1 cellular context compared by ENCODE assay signal in genomic region chr7:116730097-116731018, GRCh38.
TF ChIP-seq lines count a peak whose summit lies in the region.

No MANE protein-coding gene starts in this region.

TF ChIP-seq in HEK293, 187 proteins besides CTCF, POLR2A, EP300 and RAD21 (continued from another document and continues in another):
- TF ChIP-seq, protein P1, sequence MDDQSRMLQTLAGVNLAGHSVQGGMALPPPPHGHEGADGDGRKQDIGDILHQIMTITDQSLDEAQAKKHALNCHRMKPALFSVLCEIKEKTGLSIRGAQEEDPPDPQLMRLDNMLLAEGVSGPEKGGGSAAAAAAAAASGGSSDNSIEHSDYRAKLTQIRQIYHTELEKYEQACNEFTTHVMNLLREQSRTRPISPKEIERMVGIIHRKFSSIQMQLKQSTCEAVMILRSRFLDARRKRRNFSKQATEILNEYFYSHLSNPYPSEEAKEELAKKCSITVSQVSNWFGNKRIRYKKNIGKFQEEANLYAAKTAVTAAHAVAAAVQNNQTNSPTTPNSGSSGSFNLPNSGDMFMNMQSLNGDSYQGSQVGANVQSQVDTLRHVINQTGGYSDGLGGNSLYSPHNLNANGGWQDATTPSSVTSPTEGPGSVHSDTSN (CRISPR knock-in tag; IDR thresholded peaks at IDR 0.05): no peak
- TF ChIP-seq ZNF571 (tag by site-specific recombination; IDR thresholded peaks at IDR 0.05) (no peak), ZNF518A (tag by site-specific recombination; conservative IDR thresholded peaks at IDR 0.05; ENCODE audit: low read depth) (no peak), ZNF645 (tag by site-specific recombination; IDR thresholded peaks at IDR 0.05) (no peak), SCRT2 (tag by site-specific recombination; IDR thresholded peaks at IDR 0.05) (peak; percentile 44), ZXDB (tag by site-specific recombination; IDR thresholded peaks at IDR 0.05) (peak; percentile 92), ZNF311 (tag by site-specific recombination; IDR thresholded peaks at IDR 0.05; ENCODE audit: borderline replicate concordance) (no peak), ZNF24 (tag by site-specific recombination; IDR thresholded peaks at IDR 0.05) (0 out of 2 replicates have a peak, but pooled peaks have one; percentile 54), ZNF837 (tag by site-specific recombination; IDR thresholded peaks at IDR 0.05) (no peak), PATZ1 (tag by site-specific recombination; IDR thresholded peaks at IDR 0.05) (peak; percentile 58; the same call in 1 of the 2 replicates), ZSCAN5A (tag by site-specific recombination; IDR thresholded peaks at IDR 0.05) (no peak), ZNF561 (tag by site-specific recombination; IDR thresholded peaks at IDR 0.05; ENCODE audit: borderline replicate concordance) (no peak), ZNF792 (tag by site-specific recombination; IDR thresholded peaks at IDR 0.05) (0 out of 2 replicates have a peak, but pooled peaks have one; percentile 23), ZNF558 (tag by site-specific recombination; IDR thresholded peaks at IDR 0.05) (0 out of 2 replicates have a peak, but pooled peaks have one; percentile 23), ZNF248 (tag by site-specific recombination; IDR thresholded peaks at IDR 0.05) (no peak), ZNF843 (tag by site-specific recombination; IDR thresholded peaks at IDR 0.05) (peak; percentile 93), ZNF404 (tag by site-specific recombination; IDR thresholded peaks at IDR 0.05) (0 out of 2 replicates have a peak, but pooled peaks have one; percentile 16), ZNF37A (tag by site-specific recombination; IDR thresholded peaks at IDR 0.05) (no peak), PRDM10 (tag by site-specific recombination; IDR thresholded peaks at IDR 0.05) (no peak), SP2 (tag by site-specific recombination; IDR thresholded peaks at IDR 0.05) (no peak), HOXC10 (CRISPR knock-in tag; IDR thresholded peaks at IDR 0.05) (no peak), ZNF555 (tag by site-specific recombination; conservative IDR thresholded peaks at IDR 0.05) (no peak), AEBP2 (tag by site-specific recombination; IDR thresholded peaks at IDR 0.05; ENCODE audit: borderline replicate concordance) (no peak), ZNF174 (tag by site-specific recombination; IDR thresholded peaks at IDR 0.05) (no peak)
- TF ChIP-seq, protein P2, sequence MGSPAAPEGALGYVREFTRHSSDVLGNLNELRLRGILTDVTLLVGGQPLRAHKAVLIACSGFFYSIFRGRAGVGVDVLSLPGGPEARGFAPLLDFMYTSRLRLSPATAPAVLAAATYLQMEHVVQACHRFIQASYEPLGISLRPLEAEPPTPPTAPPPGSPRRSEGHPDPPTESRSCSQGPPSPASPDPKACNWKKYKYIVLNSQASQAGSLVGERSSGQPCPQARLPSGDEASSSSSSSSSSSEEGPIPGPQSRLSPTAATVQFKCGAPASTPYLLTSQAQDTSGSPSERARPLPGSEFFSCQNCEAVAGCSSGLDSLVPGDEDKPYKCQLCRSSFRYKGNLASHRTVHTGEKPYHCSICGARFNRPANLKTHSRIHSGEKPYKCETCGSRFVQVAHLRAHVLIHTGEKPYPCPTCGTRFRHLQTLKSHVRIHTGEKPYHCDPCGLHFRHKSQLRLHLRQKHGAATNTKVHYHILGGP (tag by site-specific recombination; IDR thresholded peaks at IDR 0.05): peak; percentile 90
- TF ChIP-seq, protein P3, sequence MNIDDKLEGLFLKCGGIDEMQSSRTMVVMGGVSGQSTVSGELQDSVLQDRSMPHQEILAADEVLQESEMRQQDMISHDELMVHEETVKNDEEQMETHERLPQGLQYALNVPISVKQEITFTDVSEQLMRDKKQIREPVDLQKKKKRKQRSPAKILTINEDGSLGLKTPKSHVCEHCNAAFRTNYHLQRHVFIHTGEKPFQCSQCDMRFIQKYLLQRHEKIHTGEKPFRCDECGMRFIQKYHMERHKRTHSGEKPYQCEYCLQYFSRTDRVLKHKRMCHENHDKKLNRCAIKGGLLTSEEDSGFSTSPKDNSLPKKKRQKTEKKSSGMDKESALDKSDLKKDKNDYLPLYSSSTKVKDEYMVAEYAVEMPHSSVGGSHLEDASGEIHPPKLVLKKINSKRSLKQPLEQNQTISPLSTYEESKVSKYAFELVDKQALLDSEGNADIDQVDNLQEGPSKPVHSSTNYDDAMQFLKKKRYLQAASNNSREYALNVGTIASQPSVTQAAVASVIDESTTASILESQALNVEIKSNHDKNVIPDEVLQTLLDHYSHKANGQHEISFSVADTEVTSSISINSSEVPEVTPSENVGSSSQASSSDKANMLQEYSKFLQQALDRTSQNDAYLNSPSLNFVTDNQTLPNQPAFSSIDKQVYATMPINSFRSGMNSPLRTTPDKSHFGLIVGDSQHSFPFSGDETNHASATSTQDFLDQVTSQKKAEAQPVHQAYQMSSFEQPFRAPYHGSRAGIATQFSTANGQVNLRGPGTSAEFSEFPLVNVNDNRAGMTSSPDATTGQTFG (tag by site-specific recombination; IDR thresholded peaks at IDR 0.05; ENCODE audit: borderline replicate concordance): 0 out of 2 replicates have a peak, but pooled peaks have one; percentile 35
- TF ChIP-seq, protein P4, sequence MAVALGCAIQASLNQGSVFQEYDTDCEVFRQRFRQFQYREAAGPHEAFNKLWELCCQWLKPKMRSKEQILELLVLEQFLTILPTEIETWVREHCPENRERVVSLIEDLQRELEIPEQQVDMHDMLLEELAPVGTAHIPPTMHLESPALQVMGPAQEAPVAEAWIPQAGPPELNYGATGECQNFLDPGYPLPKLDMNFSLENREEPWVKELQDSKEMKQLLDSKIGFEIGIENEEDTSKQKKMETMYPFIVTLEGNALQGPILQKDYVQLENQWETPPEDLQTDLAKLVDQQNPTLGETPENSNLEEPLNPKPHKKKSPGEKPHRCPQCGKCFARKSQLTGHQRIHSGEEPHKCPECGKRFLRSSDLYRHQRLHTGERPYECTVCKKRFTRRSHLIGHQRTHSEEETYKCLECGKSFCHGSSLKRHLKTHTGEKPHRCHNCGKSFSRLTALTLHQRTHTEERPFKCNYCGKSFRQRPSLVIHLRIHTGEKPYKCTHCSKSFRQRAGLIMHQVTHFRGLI (tag by site-specific recombination; IDR thresholded peaks at IDR 0.05): 0 out of 2 replicates have a peak, but pooled peaks have one; percentile 38
- TF ChIP-seq, protein P5, sequence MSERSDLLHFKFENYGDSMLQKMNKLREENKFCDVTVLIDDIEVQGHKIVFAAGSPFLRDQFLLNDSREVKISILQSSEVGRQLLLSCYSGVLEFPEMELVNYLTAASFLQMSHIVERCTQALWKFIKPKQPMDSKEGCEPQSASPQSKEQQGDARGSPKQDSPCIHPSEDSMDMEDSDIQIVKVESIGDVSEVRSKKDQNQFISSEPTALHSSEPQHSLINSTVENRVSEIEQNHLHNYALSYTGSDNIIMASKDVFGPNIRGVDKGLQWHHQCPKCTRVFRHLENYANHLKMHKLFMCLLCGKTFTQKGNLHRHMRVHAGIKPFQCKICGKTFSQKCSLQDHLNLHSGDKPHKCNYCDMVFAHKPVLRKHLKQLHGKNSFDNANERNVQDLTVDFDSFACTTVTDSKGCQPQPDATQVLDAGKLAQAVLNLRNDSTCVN (tag by site-specific recombination; optimal IDR thresholded peaks at IDR 0.05): no peak
